Comparison of ENCODE assay signal across 1 cellular context in genomic region chr1:207811920-207812720, GRCh38.
TF ChIP-seq lines count a peak whose summit lies in the region.

No MANE protein-coding gene starts in this region.

TF ChIP-seq in GM23338, 12 proteins besides CTCF, POLR2A, EP300 and RAD21 (continued from another document):
- no peak for TF ChIP-seq ZNF462 (CRISPR knock-in tag; IDR thresholded peaks at IDR 0.05)
